Comparison of ENCODE assay signal across 8 cellular contexts in genomic region chr9:98118640-98119601, GRCh38. TPM values are rescaled to one million over a fixed set of nuclear protein-coding genes. Genes with fewer than 3 reads are reported as not detected.
DNase-seq lines count a peak whose midpoint lies in the region; ATAC-seq lines count a peak whose summit lies in the region.

TRIM14 (minus strand) TSS chr9:98119222; CDS start chr9:98119188, 34 bp downstream.

- H3K9me3 ChIP-seq in endocrine pancreas (ENCODE audit: control insufficient read depth, low read length) (no peaks in the 10 kb centered on the region), mesodermal cell (ENCODE audit: control insufficient read depth, low read length) (no peaks in the 10 kb centered on the region)

- H3K9ac ChIP-seq in endocrine pancreas (ENCODE audit: control insufficient read depth, insufficient read depth, low read length): peak within 1 kb of the TSS; percentile 62

- H3K27me3 ChIP-seq in endocrine pancreas (ENCODE audit: control insufficient read depth, insufficient read depth, low read length): no peaks in the 10 kb centered on the region

- H3K36me3 ChIP-seq in endocrine pancreas (ENCODE audit: control insufficient read depth, insufficient read depth, low read length): no peaks in the 10 kb centered on the region
- H3K36me3 ChIP-seq in mesodermal cell (ENCODE audit: control insufficient read depth, insufficient read depth, low read length): peaks cover 3% of the 10 kb centered on the region

- H3K4me1 ChIP-seq in endocrine pancreas (ENCODE audit: control insufficient read depth, insufficient read depth, low read length): no peaks in the 10 kb centered on the region
- no peaks in the 10 kb centered on the region for H3K4me1 ChIP-seq in mesodermal cell (ENCODE audit: control insufficient read depth, insufficient read depth, low read length, poor library complexity, severe bottlenecking)

- peak; percentile 52 for ATAC-seq in HG02970 (IDR thresholded peaks at IDR 0.05; ENCODE audit: low FRiP score, unreplicated experiment)

- no peak within 1 kb of the TSS for H3K27ac ChIP-seq in mesodermal cell (ENCODE audit: low read depth, low read length, severe bottlenecking)

- H3K4me3 ChIP-seq in endocrine pancreas (ENCODE audit: control insufficient read depth, insufficient read depth, low read length): peak within 1 kb of the TSS; percentile 54
- H3K4me3 ChIP-seq in mesodermal cell (ENCODE audit: extremely low read depth, insufficient read depth, low read length, poor library complexity, severe bottlenecking): peak within 1 kb of the TSS; percentile 45

- WGBS in mesodermal cell (ENCODE audit: insufficient coverage in 2 of 2), 2 experiments: 6 to 8% methylated on average over 50 to 60 of the region's 71 CpGs

- peak; percentile 61 for DNase-seq in NK-92 treated with Interleukin-12 subunit alpha and Interleukin-12 subunit beta, amount 100 ng/mL, for 24 hours (lab: John Stamatoyannopoulos, UW)
- DNase-seq in NK-92 (lab: John Stamatoyannopoulos, UW; ENCODE audit: unreplicated experiment) (no peak), NCI-H2227 treated with DMSO at 0.1 percent for 48 hours (lab: John Stamatoyannopoulos, UW) (peak; percentile 25)
- DNase-seq in activated CD4-positive, alpha-beta T cell treated with anti-CD3 and anti-CD28 coated beads, Interleukin-2, amount 50 U/mL, for 48 hours: peak; percentile 70 to 78
- DNase-seq in stimulated activated CD8-positive, alpha-beta memory T cell treated with anti-CD3 and anti-CD28 coated beads, Interleukin-7, amount 100 ng/mL, for 48 hours (ENCODE audit: extremely low read depth in 1 of 2, low read depth in 1 of 2): peak; percentile 32 to 41

RNA-seq across cellular contexts. Expression of gene TRIM14, which starts in this region (rescaled TPM):
- polyA plus RNA-seq in mesodermal cell (2013, experiment 1 of 2): 3.8 TPM
- 4.2 TPM for polyA plus RNA-seq in mesodermal cell (2013, experiment 2 of 2)
